ENCODE assay signal across 15 cellular contexts in the genomic region with DNA sequence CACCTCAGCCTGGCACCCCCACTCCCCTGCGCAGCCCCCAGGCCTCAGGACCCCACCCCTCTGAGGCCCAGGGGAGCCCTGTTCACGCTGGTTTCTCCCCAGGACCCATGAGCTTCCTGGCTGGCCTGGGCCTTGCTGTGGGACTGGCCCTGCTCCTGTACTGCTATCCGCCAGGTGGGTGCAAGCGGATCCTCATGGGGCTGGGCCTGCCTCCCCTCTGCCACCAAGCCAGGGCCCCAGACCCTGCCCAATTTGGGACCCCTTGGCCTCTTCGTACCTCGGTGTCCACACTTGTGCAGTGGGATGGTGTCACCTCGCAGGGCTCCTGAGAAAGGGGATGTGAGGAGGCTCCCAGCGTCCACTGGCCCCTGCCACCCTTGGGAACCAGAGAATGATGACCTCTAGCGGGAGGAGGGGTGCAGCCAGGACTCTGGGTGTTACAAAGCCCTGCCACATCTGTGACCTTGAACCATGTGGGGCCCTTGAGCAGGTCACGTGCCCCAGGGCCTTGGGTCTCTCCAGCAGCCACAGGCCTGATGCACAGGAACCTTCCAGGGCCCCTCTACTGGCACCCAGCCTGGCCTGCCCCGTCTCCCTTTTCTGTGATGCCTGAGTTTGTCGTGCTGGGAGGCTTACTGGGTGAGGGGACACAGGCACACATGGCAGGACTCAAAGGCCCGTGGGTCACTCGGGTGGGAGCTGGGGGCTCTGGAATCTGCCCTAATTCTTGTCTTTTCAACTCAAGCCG. TPM values are rescaled to one million over a fixed set of nuclear protein-coding genes. Genes with fewer than 3 reads are reported as not detected.
A peak's percentile ranks its signal among the peaks of the same experiment; 100 is the strongest.
DNase-seq lines count a peak whose midpoint lies in the region; ATAC-seq and TF ChIP-seq lines count a peak whose summit lies in the region.
"Had no signal": no experiment of that assay in that cellular context is flagged by ENCODE, and none has a peak within 500 bp of the region (broad histone marks: within the 10 kb centered on the region; RNA-seq: fewer than 3 reads in every experiment).

No MANE protein-coding gene starts in this region.

- in situ Hi-C loops in mammary epithelial cell (cut with MboI; ENCODE audit: low sequenced_read_pairs in 2 of 2), result no loop called here

- dilution Hi-C loops in mammary epithelial cell (cut with HindIII; ENCODE audit: low sequenced_read_pairs), result no loop called here

- CTCF ChIA-PET in MCF 10A (lab: Yijun Ruan, JAX), result interaction anchor here (0.6 to 5.8 kb wide), 5 partner anchors 14 to 474 kb away, joined by 3 to 35 read pairs (median 3); no protein-coding TSS in a partner anchor
- CTCF ChIA-PET in mammary epithelial cell (lab: Charles Lee; ENCODE audit: low non-redundant PET), result no interaction called here

- no TSS peak for BruUV-seq in MCF 10A (replicated peaks; lab: Mats Ljungman, UMichigan)
- no TSS peak for BruUV-seq in mammary epithelial cell (replicated peaks; lab: Mats Ljungman, UMichigan)

- no peak overlapping the region for H3K4me3 Mint-ChIP-seq in MCF 10A (ENCODE audit: unreplicated experiment)
- H3K4me3 Mint-ChIP-seq: activated naive CD4-positive, alpha-beta T cell treated with anti-CD3 and anti-CD28 coated beads, Interleukin-2, amount 10 ng/mL, durations not matched to agents 7 days and 5 days; type B pancreatic cell had no signal

- H3K9me3 ChIP-seq in mammary epithelial cell (replicated peaks; ENCODE audit: insufficient read depth, low read length) (no peaks in the 10 kb centered on the region), neuronal stem cell (replicated peaks in 1 of 2; ENCODE audit: control insufficient read depth in 2 of 2, insufficient read depth in 1 of 2, low read depth in 1 of 2, low read length in 2 of 2) (no peaks in the 10 kb centered on the region)
- H3K9me3 ChIP-seq: SK-N-SH had no signal

- H3K4me3 ChIP-seq in mammary epithelial cell (replicated peaks in 1 of 3; ENCODE audit: insufficient read depth in 1 of 3, low read depth in 2 of 3, low read length in 3 of 3) (no peak overlapping the region), neuronal stem cell (ENCODE audit: low read length in 2 of 2) (no peak overlapping the region)

- H4K91ac ChIP-seq in neuronal stem cell (ENCODE audit: low read depth, low read length, poor library complexity), result no peak overlapping the region

- H3K27ac ChIP-seq in mammary epithelial cell (ENCODE audit: insufficient read depth, low read depth, low read length) (no peak overlapping the region), neuronal stem cell (replicated peaks; ENCODE audit: low read length) (no peak overlapping the region)

- TF ChIP-seq CTCF in MCF 10A (IDR thresholded peaks at IDR 0.05; ENCODE audit: unreplicated experiment) (no peak), mammary epithelial cell (conservative IDR thresholded peaks at IDR 0.05 in 1 of 2, IDR thresholded peaks at IDR 0.05 in 1 of 2; ENCODE audit: extremely low read depth in 1 of 2, insufficient read depth in 1 of 2, low read depth in 1 of 2, low read length in 2 of 2) (no peak)

- H3K27me3 Mint-ChIP-seq in MCF 10A (ENCODE audit: insufficient read depth, unreplicated experiment), result no peaks in the 10 kb centered on the region
- H3K27me3 Mint-ChIP-seq: activated naive CD4-positive, alpha-beta T cell treated with anti-CD3 and anti-CD28 coated beads, Interleukin-2, amount 10 ng/mL, durations not matched to agents 7 days and 5 days; type B pancreatic cell had no signal

- no peak overlapping the region for H2AFZ ChIP-seq in mammary epithelial cell (ENCODE audit: low read depth, low read length)
- H2AFZ ChIP-seq in neuronal stem cell (ENCODE audit: low read length), result no peak overlapping the region

- intact Hi-C loops in MCF 10A (cut with micrococcal nuclease), result no loop called here
- intact Hi-C loops in mammary epithelial cell (cut with micrococcal nuclease), result no loop called here
- intact Hi-C loops in cardiac septum (cut with DNase I), result no loop called here

- H3K79me2 ChIP-seq in mammary epithelial cell (ENCODE audit: insufficient read depth, low read length), result peaks cover 27% of the 10 kb centered on the region

- peak overlapping the region; percentile 28 for H2AK5ac ChIP-seq in neuronal stem cell (ENCODE audit: low read depth, low read length)

- H3K23ac ChIP-seq in neuronal stem cell (ENCODE audit: low read depth, low read length, poor library complexity), result peak overlapping the region; percentile 85

- peaks cover 16% of the 10 kb centered on the region for H3K36me3 Mint-ChIP-seq in MCF 10A (ENCODE audit: insufficient read depth, unreplicated experiment)

- POLR2A ChIA-PET in MCF 10A (lab: Yijun Ruan, JAX), result interaction anchor here (0.7 to 1.4 kb wide), 2 partner anchors 14 to 44 kb away, joined by 3 to 5 read pairs; no protein-coding TSS in a partner anchor

- H2BK12ac ChIP-seq in neuronal stem cell (ENCODE audit: low read length), result peak overlapping the region; percentile 22

- H4K20me1 ChIP-seq in mammary epithelial cell (ENCODE audit: insufficient read depth, low read length), result no peaks in the 10 kb centered on the region

- H3K27me3 ChIP-seq in mammary epithelial cell (ENCODE audit: insufficient read depth, low read length) (no peaks in the 10 kb centered on the region), neuronal stem cell (ENCODE audit: control insufficient read depth in 3 of 3, insufficient read depth in 3 of 3, low read depth in 1 of 3, low read length in 3 of 3) (no peaks in the 10 kb centered on the region)

- DNase-seq in MCF 10A (ENCODE audit: unreplicated experiment) (no peak), mammary epithelial cell (no peak), cardiac septum (ENCODE audit: low spot score) (peak; percentile 82), neuronal stem cell (ENCODE audit: low spot score) (no peak), amygdala (lab: John Stamatoyannopoulos, UW) (no peak), A172 (ENCODE audit: low spot score) (no peak)
- no peak for DNase-seq in activated CD4-positive, alpha-beta T cell treated with anti-CD3 and anti-CD28 coated beads, Interleukin-2, amount 50 U/mL, for 1 hour
- DNase-seq: activated naive CD4-positive, alpha-beta T cell treated with anti-CD3 and anti-CD28 coated beads, Interleukin-2, amount 10 ng/mL, durations not matched to agents 7 days and 5 days; Calu3; effector memory CD4-positive, alpha-beta T cell; midbrain; NCI-H1092 treated with DMSO at 0.1 percent for 48 hours; SK-N-SH had no signal

- no peak overlapping the region for H3K4ac ChIP-seq in neuronal stem cell (ENCODE audit: low read length)

- H4K8ac ChIP-seq in neuronal stem cell (ENCODE audit: low read depth, low read length), result no peak overlapping the region

- no peak overlapping the region for H3K4me2 ChIP-seq in mammary epithelial cell (ENCODE audit: insufficient read depth, low read depth, low read length)
- H3K4me2 ChIP-seq in neuronal stem cell (ENCODE audit: insufficient read depth, low read length, poor library complexity, severe bottlenecking), result no peak overlapping the region
- H3K4me2 ChIP-seq: SK-N-SH had no signal

- WGBS in mammary epithelial cell (ENCODE audit: low coverage, missing lambda C conversion rate), result 89% methylated on average over 9 of the region's 15 CpGs
- no CpG with 5 or more reads among the region's 15 CpGs for WGBS in neuronal stem cell (ENCODE audit: extremely low coverage in 2 of 2, insufficient read length in 2 of 2, insufficient replicate concordance in 1 of 2), 2 donors

- no peak overlapping the region for H2BK15ac ChIP-seq in neuronal stem cell (ENCODE audit: low read length)

- no peak overlapping the region for H3K14ac ChIP-seq in neuronal stem cell (ENCODE audit: low read length)

- H2BK120ac ChIP-seq in neuronal stem cell (ENCODE audit: low read depth, low read length), result peak overlapping the region; percentile 41

- H3K9ac ChIP-seq in mammary epithelial cell (ENCODE audit: insufficient read depth, low read length) (no peak overlapping the region), neuronal stem cell (ENCODE audit: low read depth, low read length, poor library complexity) (peak overlapping the region; percentile 44)
- H3K9ac ChIP-seq: SK-N-SH had no signal

- H3K4me1 ChIP-seq in mammary epithelial cell (ENCODE audit: insufficient read depth, low read length) (peaks cover 18% of the 10 kb centered on the region), neuronal stem cell (ENCODE audit: control insufficient read depth in 2 of 2, insufficient read depth in 1 of 2, low read depth in 1 of 2, low read length in 2 of 2) (peaks cover 0 to 5% of the 10 kb centered on the region in 2 donors)

- ATAC-seq in HG02973 (IDR thresholded peaks at IDR 0.05; ENCODE audit: unreplicated experiment), result no peak

- H3K18ac ChIP-seq in neuronal stem cell (ENCODE audit: low read length), result peak overlapping the region; percentile 28

- H3K36me3 ChIP-seq in mammary epithelial cell (ENCODE audit: insufficient read depth, low read length) (peaks cover 10% of the 10 kb centered on the region), neuronal stem cell (replicated peaks in 1 of 2; ENCODE audit: control insufficient read depth in 2 of 2, insufficient read depth in 2 of 2, low read length in 2 of 2) (peaks cover 0 to 5% of the 10 kb centered on the region in 2 donors)

- H3K9me3 Mint-ChIP-seq in MCF 10A (ENCODE audit: unreplicated experiment), result no peaks in the 10 kb centered on the region
- H3K9me3 Mint-ChIP-seq: activated naive CD4-positive, alpha-beta T cell treated with anti-CD3 and anti-CD28 coated beads, Interleukin-2, amount 10 ng/mL, durations not matched to agents 7 days and 5 days; type B pancreatic cell had no signal

- peak overlapping the region; percentile 39 for H2BK5ac ChIP-seq in neuronal stem cell (ENCODE audit: low read length)

- peaks cover 21% of the 10 kb centered on the region for H3K4me1 Mint-ChIP-seq in MCF 10A (ENCODE audit: insufficient read depth, unreplicated experiment)

- peak overlapping the region; percentile 77 for H3K27ac Mint-ChIP-seq in MCF 10A (ENCODE audit: low read depth, unreplicated experiment)
- H3K27ac Mint-ChIP-seq: activated naive CD4-positive, alpha-beta T cell treated with anti-CD3 and anti-CD28 coated beads, Interleukin-2, amount 10 ng/mL, durations not matched to agents 7 days and 5 days; type B pancreatic cell had no signal

- peaks cover 2% of the 10 kb centered on the region for H3K79me1 ChIP-seq in neuronal stem cell (ENCODE audit: low read depth, low read length)

RNA-seq across cellular contexts. Expression of a gene that starts 16.3 kb away (rescaled TPM):
- 34.4 and 36.6 TPM in 2 replicates for total RNA-seq in MCF 10A (2022)
- total RNA-seq in mammary epithelial cell, result 10 to 100 TPM; 56.1 to 68.8 TPM
- 77.6 TPM for polyA plus RNA-seq in mammary epithelial cell
- 10.8 TPM for polyA minus RNA-seq in mammary epithelial cell
- total RNA-seq in cardiac septum, result 45.1 TPM
- polyA plus RNA-seq in neuronal stem cell (2013, experiment 1 of 2), result 23.2 TPM
- 20.4 TPM for polyA plus RNA-seq in neuronal stem cell (2013, experiment 2 of 2)
- 51.7 and 74.8 TPM in 2 replicates for total RNA-seq in A172 (2014; rRNA removed; shearing (Covaris generic))

RNA-seq across cellular contexts. Expression of a gene that starts 21.8 kb away (rescaled TPM):
- total RNA-seq in MCF 10A (2022), result 51.0 and 64.7 TPM in 2 replicates
- total RNA-seq in mammary epithelial cell, result 10 to 100 TPM; 50.2 to 92.2 TPM
- 48.5 TPM for polyA plus RNA-seq in mammary epithelial cell
- 69.2 TPM for polyA minus RNA-seq in mammary epithelial cell
- 46.4 TPM for total RNA-seq in cardiac septum
- polyA plus RNA-seq in neuronal stem cell (2013, experiment 1 of 2), result 36.0 TPM
- polyA plus RNA-seq in neuronal stem cell (2013, experiment 2 of 2), result 35.7 TPM
- 64.2 and 68.2 TPM in 2 replicates for total RNA-seq in A172 (2014; rRNA removed; shearing (Covaris generic))

RNA-seq across cellular contexts. Expression of a gene that starts 53.8 kb away (rescaled TPM):
- total RNA-seq in MCF 10A (2022) (not detected in 2 replicates), mammary epithelial cell (1 to 10 TPM in 1 of 2 donors, not detected in 1; 1.8 TPM), cardiac septum (1.1 TPM)
- polyA plus RNA-seq in mammary epithelial cell, result 0.11 TPM
- polyA minus RNA-seq in mammary epithelial cell, result not detected
- 1.9 TPM for polyA plus RNA-seq in neuronal stem cell (2013, experiment 1 of 2)
- 2.0 TPM for polyA plus RNA-seq in neuronal stem cell (2013, experiment 2 of 2)
- total RNA-seq in A172 (2014; rRNA removed; shearing (Covaris generic)), result not detected in 2 replicates
